ENCODE assay signal across 8 cellular contexts in the genomic region with DNA sequence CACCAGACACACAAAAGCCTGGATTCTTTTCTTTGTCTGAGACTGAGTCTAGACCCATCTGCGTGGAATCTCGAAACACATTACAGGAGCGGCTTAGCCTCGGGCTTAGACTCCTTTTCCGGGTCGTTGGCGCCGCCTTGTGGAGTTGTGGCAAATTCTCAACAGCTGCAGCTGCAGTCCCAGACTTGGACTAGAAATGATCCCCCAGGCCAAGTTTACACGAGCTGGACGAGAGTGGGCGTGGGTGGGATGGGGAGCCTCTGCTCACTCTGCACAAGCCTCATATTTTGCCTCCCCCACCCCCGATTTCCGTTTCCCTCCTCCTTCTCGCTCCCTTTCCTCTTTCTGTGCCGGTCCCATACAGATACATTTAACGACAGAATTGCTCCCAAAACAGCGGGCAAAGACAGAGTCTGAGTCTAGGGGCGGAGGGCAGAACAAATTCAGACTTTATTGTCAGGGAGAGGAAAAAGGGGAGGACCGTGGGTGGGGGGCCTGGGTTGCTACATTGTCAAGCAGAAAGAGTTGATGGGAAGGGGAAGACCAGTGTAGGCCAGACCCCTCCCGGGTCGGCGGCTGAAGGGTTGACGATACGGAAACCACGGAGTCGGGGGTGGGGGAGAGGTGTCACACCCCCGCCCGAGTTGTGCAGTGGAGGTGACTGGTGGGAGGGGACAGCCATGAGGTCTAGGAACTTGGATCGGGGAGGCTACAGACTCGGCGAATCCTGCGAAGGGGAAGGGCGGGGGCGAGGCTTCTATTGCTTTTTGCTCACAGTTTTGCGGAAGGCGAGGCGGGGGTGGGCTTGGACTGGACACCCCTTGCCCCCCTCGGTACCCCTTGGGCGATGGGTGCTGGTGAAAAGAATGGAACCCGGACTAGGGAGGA. TPM values are rescaled to one million over a fixed set of nuclear protein-coding genes. Genes with fewer than 3 reads are reported as not detected.
DNase-seq lines count a peak whose midpoint lies in the region; ATAC-seq and TF ChIP-seq lines count a peak whose summit lies in the region.

No MANE protein-coding gene starts in this region.

- H3K9me3 ChIP-seq in adrenal gland (replicated peaks in 1 of 3) (no peaks in the 10 kb centered on the region), right atrium auricular region (no peaks in the 10 kb centered on the region), vagina (no peaks in the 10 kb centered on the region)

- intact Hi-C loops in adrenal gland (cut with DNase I) (loop anchor here (5.0 to 10.0 kb wide), 4 partner anchors 74 to 152 kb away; no protein-coding TSS in a partner anchor), vagina (cut with DNase I) (loop anchor here (10.0 kb wide), 2 partner anchors 114 to 154 kb away; no protein-coding TSS in a partner anchor)

- no peaks in the 10 kb centered on the region for H3K9me3 Mint-ChIP-seq in T-cell

- CTCF ChIA-PET in T-cell (lab: Charles Lee) = interaction anchor here (0.6 to 2.6 kb wide), 20 partner anchors 10 to 218 kb away, joined by 3 to 29 read pairs (median 5); a partner anchor contains a TSS

- DNase-seq in GM04504 (ENCODE audit: low read depth) (peak; percentile 64), HFF-Myc (ENCODE audit: extremely low read depth, low read depth) (peak; percentile 78), NCI-H1105 treated with DMSO at 0.1 percent for 48 hours (lab: John Stamatoyannopoulos, UW) (peak; percentile 66), T-cell (peak; percentile 70 to 93 (median 87)), adrenal gland (peak; percentile 86 to 96 (median 92)), right atrium auricular region (ENCODE audit: low spot score) (peak; percentile 93), vagina (ENCODE audit: extremely low spot score in 2 of 2) (no peak)

- peak; percentile 88 to 92 (median 91) for ATAC-seq in T-cell (replicated peaks in 1 of 4)

- no peak overlapping the region for H3K9ac ChIP-seq in rectal smooth muscle tissue (ENCODE audit: low read length)

- TF ChIP-seq CTCF in HFF-Myc (IDR thresholded peaks at IDR 0.05; ENCODE audit: low read depth, low read length, missing control alignments) = peak; percentile 86
- peak; percentile 60 to 90 (median 84) for TF ChIP-seq CTCF in adrenal gland (IDR thresholded peaks at IDR 0.05)
- peak; percentile 71 to 88 for TF ChIP-seq CTCF in right atrium auricular region (IDR thresholded peaks at IDR 0.05)
- peak; percentile 72 to 89 (median 77) for TF ChIP-seq CTCF in vagina (IDR thresholded peaks at IDR 0.05)

- H3K27ac ChIP-seq in adrenal gland = peak overlapping the region in 1 of 5 donors; percentile 51
- peak overlapping the region; percentile 73 to 92 for H3K27ac ChIP-seq in right atrium auricular region
- no peak overlapping the region for H3K27ac ChIP-seq in rectal smooth muscle tissue (ENCODE audit: low read depth, low read length)
- peak overlapping the region; percentile 93 for H3K27ac ChIP-seq in vagina

- peaks cover 3 to 32% of the 10 kb centered on the region in 2 donors for H3K4me1 ChIP-seq in adrenal gland (replicated peaks in 1 of 2)
- H3K4me1 ChIP-seq in right atrium auricular region = peaks cover 0 to 52% of the 10 kb centered on the region in 2 donors
- no peaks in the 10 kb centered on the region for H3K4me1 ChIP-seq in rectal smooth muscle tissue (ENCODE audit: control insufficient read depth, insufficient read depth, low read length)
- H3K4me1 ChIP-seq in vagina = peaks cover 27% of the 10 kb centered on the region

- no peaks in the 10 kb centered on the region for H3K27me3 Mint-ChIP-seq in T-cell

- H3K27me3 ChIP-seq in adrenal gland (no peaks in the 10 kb centered on the region), right atrium auricular region (no peaks in the 10 kb centered on the region), rectal smooth muscle tissue (ENCODE audit: control insufficient read depth, insufficient read depth, low read length) (no peaks in the 10 kb centered on the region), vagina (no peaks in the 10 kb centered on the region)

- no peaks in the 10 kb centered on the region for H3K36me3 ChIP-seq in adrenal gland (replicated peaks in 1 of 2)
- H3K36me3 ChIP-seq in right atrium auricular region = no peaks in the 10 kb centered on the region
- H3K36me3 ChIP-seq in rectal smooth muscle tissue (ENCODE audit: control insufficient read depth, insufficient read depth, low read length) = no peaks in the 10 kb centered on the region
- H3K36me3 ChIP-seq in vagina = no peaks in the 10 kb centered on the region

- peaks cover 32 to 46% (median 43%) of the 10 kb centered on the region in 3 donors for H3K4me1 Mint-ChIP-seq in T-cell

- WGBS in adrenal gland, 4 donors = 26 to 36% (median 29%) methylated on average over 32 to 40 of the region's 40 CpGs

- H3K4me3 ChIP-seq in HFF-Myc (replicated peaks; ENCODE audit: low read depth, low read length) = peak overlapping the region; percentile 31
- peak overlapping the region in 1 of 4 donors; percentile 40 for H3K4me3 ChIP-seq in adrenal gland
- H3K4me3 ChIP-seq in right atrium auricular region = peak overlapping the region in 1 of 2 donors; percentile 50
- peak overlapping the region; percentile 45 for H3K4me3 ChIP-seq in rectal smooth muscle tissue (ENCODE audit: low read length)
- peak overlapping the region; percentile 42 to 62 for H3K4me3 ChIP-seq in vagina

- no peak for TF ChIP-seq POLR2A in adrenal gland (IDR thresholded peaks at IDR 0.05)
- no peak for TF ChIP-seq POLR2A in vagina (IDR thresholded peaks at IDR 0.05)

- peak overlapping the region in 1 of 2 donors; percentile 57 for H3K27ac Mint-ChIP-seq in T-cell

- POLR2A ChIA-PET in T-cell (lab: Charles Lee) = interaction anchor here (0.6 to 1.0 kb wide), 3 partner anchors 10 to 91 kb away, joined by 3 to 5 read pairs (median 4); no protein-coding TSS in a partner anchor

- peak overlapping the region; percentile 59 to 71 (median 68) for H3K4me3 Mint-ChIP-seq in T-cell

- H3K36me3 Mint-ChIP-seq in T-cell = no peaks in the 10 kb centered on the region

RNA-seq across cellular contexts. Expression of a gene that starts 4.7 kb away (rescaled TPM):
- not detected for total RNA-seq in T-cell
- total RNA-seq in adrenal gland = 1 to 10 TPM in 5 of 8 donors, under 1 TPM in 3; 0.18 to 6.8 (median 1.3) TPM
- 1 to 10 TPM in 1 of 3 donors, under 1 TPM in 2; 0.56 to 1.3 (median 0.93) TPM for polyA plus RNA-seq in adrenal gland
- under 1 TPM in 1 of 2 donors, not detected in 1; 0.43 TPM for total RNA-seq in right atrium auricular region
- total RNA-seq in vagina = not detected

RNA-seq across cellular contexts. Expression of a gene that starts 15.6 kb away (rescaled TPM):
- total RNA-seq in T-cell (1 to 10 TPM in 4 of 5 donors, under 1 TPM in 1; 0.90 to 2.7 (median 1.2) TPM), adrenal gland (10 to 100 TPM in 6 of 8 donors, 1 to 10 TPM in 2; 6.5 to 38.2 (median 13.1) TPM), right atrium auricular region (10 to 100 TPM in 1 of 2 donors, 1 to 10 TPM in 1; 6.7 to 12.7 TPM), vagina (38.8 TPM)
- polyA plus RNA-seq in adrenal gland = 10 to 100 TPM in 2 of 3 donors, 1 to 10 TPM in 1; 2.7 to 28.0 (median 24.3) TPM

RNA-seq across cellular contexts. Expression of a gene that starts 44.0 kb away (rescaled TPM):
- 10 to 100 TPM; 60.4 to 81.3 (median 74.8) TPM for total RNA-seq in T-cell
- 100 to 1,000 TPM in 7 of 8 donors, 10 to 100 TPM in 1; 95.2 to 183 (median 152) TPM for total RNA-seq in adrenal gland
- 100 to 1,000 TPM in 1 of 3 donors, 10 to 100 TPM in 2; 54.7 to 252 (median 80.9) TPM for polyA plus RNA-seq in adrenal gland
- total RNA-seq in right atrium auricular region = 100 to 1,000 TPM in 1 of 2 donors, 10 to 100 TPM in 1; 79.2 to 154 TPM
- 47.6 TPM for total RNA-seq in vagina

RNA-seq across cellular contexts. Expression of a gene that starts 50.1 kb away (rescaled TPM):
- total RNA-seq in T-cell = 100 to 1,000 TPM in 3 of 5 donors, 10 to 100 TPM in 2; 58.6 to 183 (median 169) TPM
- total RNA-seq in adrenal gland = 100 to 1,000 TPM in 3 of 8 donors, 10 to 100 TPM in 5; 64.9 to 141 (median 75.9) TPM
- polyA plus RNA-seq in adrenal gland = 100 to 1,000 TPM in 1 of 3 donors, 10 to 100 TPM in 2; 52.2 to 118 (median 56.7) TPM
- 100 to 1,000 TPM in 1 of 2 donors, 10 to 100 TPM in 1; 80.5 to 144 TPM for total RNA-seq in right atrium auricular region
- total RNA-seq in vagina = 95.0 TPM

Comparison
In these comparisons a context has a peak if more than half of its experiments do, and no peak if none do; other contexts are left out.
1. DNase-seq: peak in GM04504 (single experiment), HFF-Myc (single experiment), NCI-H1105 treated with DMSO at 0.1 percent for 48 hours (single experiment), T-cell (34 of 34), adrenal gland (7 of 7) and right atrium auricular region (single experiment); none in vagina (0 of 2).
2. Peak in every context shown above with its lines, with median percentiles within 50 percentile points of each other: CTCF ChIP-seq.